ENCODE assay signal across 8 cellular contexts in the genomic region with DNA sequence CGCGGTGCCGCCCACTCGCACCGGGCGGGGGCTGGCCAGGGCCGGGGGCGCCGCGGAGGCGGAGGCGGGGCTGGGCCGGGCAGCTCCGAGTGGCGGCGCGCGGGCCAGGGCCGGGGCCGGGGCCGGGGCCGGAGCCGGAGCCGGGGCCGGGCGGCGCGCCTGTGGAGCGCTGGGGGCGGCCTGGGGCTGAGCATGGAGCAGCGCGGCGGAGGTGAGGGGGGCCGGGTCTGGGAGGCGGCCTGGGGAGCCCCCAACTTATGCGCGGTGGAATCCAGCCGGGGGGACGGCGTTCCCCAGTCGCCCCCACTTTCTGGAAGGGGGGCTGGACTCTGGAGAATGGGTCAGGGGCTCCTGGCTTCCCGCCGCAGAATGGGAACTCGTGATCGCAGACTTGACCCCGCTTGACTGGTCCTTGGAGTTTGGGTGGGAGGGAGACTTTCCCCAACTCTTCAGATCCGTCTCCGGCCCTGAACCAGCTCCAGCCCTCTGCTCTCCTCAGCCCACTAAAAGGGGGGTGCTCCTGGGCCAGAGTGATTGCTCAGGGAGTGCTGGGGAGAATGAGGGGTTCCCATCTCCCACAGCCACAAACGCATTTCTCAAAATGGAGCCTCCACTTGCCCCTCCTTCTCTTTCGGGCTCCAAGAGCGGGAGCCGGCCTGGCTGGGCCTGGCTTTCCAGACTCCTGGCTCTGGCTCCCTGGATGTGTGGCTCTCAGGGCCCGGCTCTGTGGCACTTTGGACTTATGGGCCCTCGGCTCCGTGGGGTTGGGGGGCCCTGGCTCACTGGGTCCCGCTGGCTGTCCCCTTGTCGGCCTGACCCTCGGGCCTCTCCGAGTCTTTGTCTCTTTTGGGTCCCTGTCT. TPM values are rescaled to one million over a fixed set of nuclear protein-coding genes. Genes with fewer than 3 reads are reported as not detected.
DNase-seq lines count a peak whose midpoint lies in the region; TF ChIP-seq lines count a peak whose summit lies in the region.

A gene with protein sequence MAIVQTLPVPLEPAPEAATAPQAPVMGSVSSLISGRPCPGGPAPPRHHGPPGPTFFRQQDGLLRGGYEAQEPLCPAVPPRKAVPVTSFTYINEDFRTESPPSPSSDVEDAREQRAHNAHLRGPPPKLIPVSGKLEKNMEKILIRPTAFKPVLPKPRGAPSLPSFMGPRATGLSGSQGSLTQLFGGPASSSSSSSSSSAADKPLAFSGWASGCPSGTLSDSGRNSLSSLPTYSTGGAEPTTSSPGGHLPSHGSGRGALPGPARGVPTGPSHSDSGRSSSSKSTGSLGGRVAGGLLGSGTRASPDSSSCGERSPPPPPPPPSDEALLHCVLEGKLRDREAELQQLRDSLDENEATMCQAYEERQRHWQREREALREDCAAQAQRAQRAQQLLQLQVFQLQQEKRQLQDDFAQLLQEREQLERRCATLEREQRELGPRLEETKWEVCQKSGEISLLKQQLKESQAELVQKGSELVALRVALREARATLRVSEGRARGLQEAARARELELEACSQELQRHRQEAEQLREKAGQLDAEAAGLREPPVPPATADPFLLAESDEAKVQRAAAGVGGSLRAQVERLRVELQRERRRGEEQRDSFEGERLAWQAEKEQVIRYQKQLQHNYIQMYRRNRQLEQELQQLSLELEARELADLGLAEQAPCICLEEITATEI (plus strand): TSS at position 67 of the 860 bp plus-strand sequence. CDS start 2,731 bp downstream, outside the sequence.

- peak within 1 kb of the TSS; percentile 99 for H3K4me2 ChIP-seq in osteoblast (ENCODE audit: insufficient read depth, low read length)

- peaks cover 6% of the 10 kb centered on the region for H3K36me3 Mint-ChIP-seq in activated T-helper 1 cell treated with anti-CD3 and anti-CD28 coated beads, Interleukin-12 subunit alpha, Interleukin-12 subunit beta, Interleukin-2, Interleukin-4 antibody, amounts not matched to agents 30 ng/mL and 10 ng/mL and 1 ng/mL, durations not matched to agents 14 hours and 24 hours and 36 hours (ENCODE audit: low read depth)

- H3K9me3 Mint-ChIP-seq in activated T-helper 1 cell treated with anti-CD3 and anti-CD28 coated beads, Interleukin-12 subunit alpha, Interleukin-12 subunit beta, Interleukin-2, Interleukin-4 antibody, amounts not matched to agents 30 ng/mL and 10 ng/mL and 1 ng/mL, durations not matched to agents 14 hours and 24 hours and 36 hours = no peaks in the 10 kb centered on the region

- H3K27ac ChIP-seq in AG04450 (ENCODE audit: low read depth, low read length) (peak within 1 kb of the TSS; percentile 95), osteoblast (ENCODE audit: low read depth, low read length) (peak within 1 kb of the TSS; percentile 99)

- H3K9me3 ChIP-seq in AG04450 (ENCODE audit: control insufficient read depth, insufficient read depth, low read length) (no peaks in the 10 kb centered on the region; the same call in 1 of the 2 replicates), osteoblast (ENCODE audit: low read depth, low read length) (no peaks in the 10 kb centered on the region)

- peaks cover 4% of the 10 kb centered on the region for H3K27me3 Mint-ChIP-seq in activated T-helper 1 cell treated with anti-CD3 and anti-CD28 coated beads, Interleukin-12 subunit alpha, Interleukin-12 subunit beta, Interleukin-2, Interleukin-4 antibody, amounts not matched to agents 30 ng/mL and 10 ng/mL and 1 ng/mL, durations not matched to agents 14 hours and 24 hours and 36 hours (ENCODE audit: insufficient read depth)

- peak within 1 kb of the TSS; percentile 93 for H3K27ac Mint-ChIP-seq in activated T-helper 1 cell treated with anti-CD3 and anti-CD28 coated beads, Interleukin-12 subunit alpha, Interleukin-12 subunit beta, Interleukin-2, Interleukin-4 antibody, amounts not matched to agents 30 ng/mL and 10 ng/mL and 1 ng/mL, durations not matched to agents 14 hours and 24 hours and 36 hours

- no peaks in the 10 kb centered on the region for H3K27me3 ChIP-seq in AG04450 (ENCODE audit: control insufficient read depth, insufficient read depth, low read length)
- no peaks in the 10 kb centered on the region for H3K27me3 ChIP-seq in osteoblast (ENCODE audit: insufficient read depth, low read length)

- H3K4me3 ChIP-seq in AG04450 (ENCODE audit: low read depth, low read length) (peak within 1 kb of the TSS; percentile 90), osteoblast (ENCODE audit: insufficient read depth, low read length) (peak within 1 kb of the TSS; percentile 88)

- intact Hi-C loops in activated T-helper 1 cell treated with anti-CD3 and anti-CD28 coated beads, Interleukin-12 subunit alpha, Interleukin-12 subunit beta, Interleukin-2, Interleukin-4 antibody, amounts not matched to agents 30 ng/mL and 10 ng/mL and 1 ng/mL, durations not matched to agents 14 hours and 24 hours and 36 hours (cut with micrococcal nuclease) = loop anchor here (1.0 to 5.0 kb wide), 2 partner anchors 88 to 782 kb away; a partner anchor contains a TSS
- intact Hi-C loops in head of caudate nucleus (cut with DNase I) = loop anchor here (5.0 kb wide), 1 partner anchor 88 kb away; a partner anchor contains a TSS

- POLR2A ChIA-PET in AG04450 (lab: Yijun Ruan, JAX) = interaction anchor here (0.7 to 2.0 kb wide), 3 partner anchors 11 to 15 kb away, joined by 3 to 4 read pairs (median 3); no protein-coding TSS in a partner anchor

- TF ChIP-seq CTCF in AG04450 (IDR thresholded peaks at IDR 0.05; ENCODE audit: low read depth, low read length) (no peak), osteoblast (IDR thresholded peaks at IDR 0.05; ENCODE audit: extremely low read depth, low read depth, low read length) (no peak)

- H3K36me3 ChIP-seq in osteoblast (ENCODE audit: insufficient read depth, low read length) = peaks cover 23% of the 10 kb centered on the region

- peak within 1 kb of the TSS; percentile 88 for H3K4me3 Mint-ChIP-seq in activated T-helper 1 cell treated with anti-CD3 and anti-CD28 coated beads, Interleukin-12 subunit alpha, Interleukin-12 subunit beta, Interleukin-2, Interleukin-4 antibody, amounts not matched to agents 30 ng/mL and 10 ng/mL and 1 ng/mL, durations not matched to agents 14 hours and 24 hours and 36 hours

- peaks cover 23% of the 10 kb centered on the region for H3K4me1 Mint-ChIP-seq in activated T-helper 1 cell treated with anti-CD3 and anti-CD28 coated beads, Interleukin-12 subunit alpha, Interleukin-12 subunit beta, Interleukin-2, Interleukin-4 antibody, amounts not matched to agents 30 ng/mL and 10 ng/mL and 1 ng/mL, durations not matched to agents 14 hours and 24 hours and 36 hours (ENCODE audit: low read depth)

- H4K20me1 ChIP-seq in osteoblast (ENCODE audit: insufficient read depth, low read length) = peaks cover 32% of the 10 kb centered on the region

- CTCF ChIA-PET in AG04450 (lab: Charles Lee) = interaction anchor here (0.6 to 12.4 kb wide), 12 partner anchors 8 to 111 kb away, joined by 3 to 271 read pairs (median 4); a partner anchor contains a TSS

- peaks cover 52% of the 10 kb centered on the region for H3K79me2 ChIP-seq in osteoblast (ENCODE audit: insufficient read depth, low read length)

- peak within 1 kb of the TSS; percentile 80 for H2AFZ ChIP-seq in osteoblast (ENCODE audit: low read length)

- DNase-seq in AG04450 (ENCODE audit: low read depth, low spot score) (no peak), HCEC 1CT (peak; percentile 49), head of caudate nucleus (peak in 23 of 42 donors; percentile 30 to 89 (median 54)), osteoblast (ENCODE audit: insufficient read length, low spot score, missing footprints) (peak; percentile 96), NK-92 (lab: John Stamatoyannopoulos, UW; ENCODE audit: unreplicated experiment) (no peak), GF-D8 (lab: John Stamatoyannopoulos, UW) (no peak)
- no peak for DNase-seq in activated T-helper 1 cell treated with anti-CD3 and anti-CD28 coated beads, Interleukin-12 subunit alpha, Interleukin-12 subunit beta, Interleukin-2, Interleukin-4 antibody, amounts not matched to agents 30 ng/mL and 10 ng/mL and 1 ng/mL, durations not matched to agents 14 hours and 24 hours and 36 hours (ENCODE audit: low spot score)
- DNase-seq in activated CD4-positive, alpha-beta T cell treated with anti-CD3 and anti-CD28 coated beads for 48 hours = no peak

- H3K4me1 ChIP-seq in osteoblast (ENCODE audit: insufficient read depth, low read length) = peaks cover 38% of the 10 kb centered on the region

RNA-seq across cellular contexts. Expression of the gene that starts here (rescaled TPM):
- polyA plus RNA-seq in AG04450 (2011; rRNA removed) = 33.3 and 54.3 TPM in 2 replicates
- polyA minus RNA-seq in AG04450 (2011; rRNA and poly(A)+ RNA removed) = 37.5 and 58.6 TPM in 2 replicates
- total RNA-seq in activated T-helper 1 cell treated with anti-CD3 and anti-CD28 coated beads, Interleukin-12 subunit alpha, Interleukin-12 subunit beta, Interleukin-2, Interleukin-4 antibody, amounts not matched to agents 30 ng/mL and 10 ng/mL and 1 ng/mL, durations not matched to agents 14 hours and 24 hours and 36 hours = 22.3 TPM in 2 replicates
- 117 and 127 TPM in 2 replicates for total RNA-seq in osteoblast

Comparison
In these comparisons a context has a peak if more than half of its experiments do, and no peak if none do; other contexts are left out.
1. DNase-seq: peak in HCEC 1CT (single experiment), head of caudate nucleus (23 of 42) and osteoblast (single experiment); none in AG04450 (single experiment), activated T-helper 1 cell treated with anti-CD3 and anti-CD28 coated beads, Interleukin-12 subunit alpha, Interleukin-12 subunit beta, Interleukin-2, Interleukin-4 antibody, amounts not matched to agents 30 ng/mL and 10 ng/mL and 1 ng/mL, durations not matched to agents 14 hours and 24 hours and 36 hours (single experiment), NK-92 (single experiment), GF-D8 (single experiment) and activated CD4-positive, alpha-beta T cell treated with anti-CD3 and anti-CD28 coated beads for 48 hours (single experiment).